Comparison of ENCODE assay signal across 11 cellular contexts in the genomic region with DNA sequence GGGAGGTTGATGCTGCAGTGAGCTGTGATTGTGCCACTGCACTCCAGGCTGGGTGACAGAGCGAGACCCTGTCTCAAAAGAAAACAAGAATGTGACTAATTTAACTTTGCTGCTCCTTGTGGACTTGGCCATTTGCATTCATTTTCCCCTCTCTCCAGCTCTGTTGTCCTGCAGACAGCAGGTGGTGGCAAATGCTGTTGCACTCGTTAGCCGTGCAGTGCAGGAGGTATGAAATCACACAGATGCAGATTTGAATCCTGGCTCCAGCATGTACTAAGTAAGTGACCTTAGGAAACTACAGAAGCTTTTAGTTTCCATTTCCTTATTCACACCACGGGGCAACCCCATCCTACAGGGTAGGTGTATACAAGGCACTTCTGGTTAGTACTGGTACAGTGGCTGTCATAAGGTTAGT. TPM values are rescaled to one million over a fixed set of nuclear protein-coding genes. Genes with fewer than 3 reads are reported as not detected.
DNase-seq lines count a peak whose midpoint lies in the region; ATAC-seq and TF ChIP-seq lines count a peak whose summit lies in the region.
"Had no signal": no experiment of that assay in that cellular context is flagged by ENCODE, and none has a peak within 500 bp of the region (broad histone marks: within the 10 kb centered on the region; RNA-seq: fewer than 3 reads in every experiment).

No MANE protein-coding gene starts in this region.

- no peak overlapping the region for H3K4me2 ChIP-seq in GM23338

- H3K4me1 Mint-ChIP-seq in GM23338 = peaks cover 33% of the 10 kb centered on the region
- H3K4me1 Mint-ChIP-seq in memory B cell = peaks cover 10% of the 10 kb centered on the region
- H3K4me1 Mint-ChIP-seq: central memory CD8-positive, alpha-beta T cell had no signal

- ATAC-seq in GM19023 (IDR thresholded peaks at IDR 0.05; ENCODE audit: unreplicated experiment) = peak; percentile 78
- ATAC-seq in GM23338 = peak; percentile 82
- ATAC-seq in HG03558 (IDR thresholded peaks at IDR 0.05; ENCODE audit: extremely low read depth, unreplicated experiment) = peak; percentile 61
- peak; percentile 70 for ATAC-seq in memory B cell (ENCODE audit: low read depth)
- no peak for ATAC-seq in sciatic nerve

- H3K9me3 ChIP-seq in HAP-1 = no peaks in the 10 kb centered on the region

- H3K36me3 ChIP-seq in GM23338 (ENCODE audit: insufficient read depth) (no peaks in the 10 kb centered on the region), HAP-1 (replicated peaks) (no peaks in the 10 kb centered on the region)

- no peaks in the 10 kb centered on the region; the same call in 1 of the 2 replicates for H3K4me1 ChIP-seq in GM23338 (ENCODE audit: insufficient read depth)
- H3K4me1 ChIP-seq in HAP-1 = peaks cover 2% of the 10 kb centered on the region; the same call in 1 of the 2 replicates

- no peaks in the 10 kb centered on the region for H3F3A ChIP-seq in GM23338 (replicated peaks; ENCODE audit: low read depth)

- in situ Hi-C loops in HAP-1 (cut with MboI; ENCODE audit: low sequenced_read_pairs) = no loop called here

- no peaks in the 10 kb centered on the region for H3K79me2 ChIP-seq in GM23338 (replicated peaks; ENCODE audit: insufficient read depth)

- H3K27ac Mint-ChIP-seq in GM23338 (peak overlapping the region; percentile 92), memory B cell (no peak overlapping the region)

- peak; percentile 35 for DNase-seq in GM23338 (ENCODE audit: low spot score)
- no peak for DNase-seq in memory B cell (ENCODE audit: low spot score in 2 of 2)
- DNase-seq in HAP-1 (ENCODE audit: low spot score in 2 of 2) = no peak
- DNase-seq in sciatic nerve (ENCODE audit: low spot score) = no peak
- DNase-seq in Kasumi-1 (lab: John Stamatoyannopoulos, UW) = no peak
- DNase-seq in SKM-1 (lab: John Stamatoyannopoulos, UW; ENCODE audit: unreplicated experiment) = no peak
- DNase-seq: GF-D8, hippocampal formation had no signal

- H4K20me1 ChIP-seq in GM23338 (replicated peaks; ENCODE audit: insufficient read depth) = no peaks in the 10 kb centered on the region

- TF ChIP-seq CTCF in GM23338 (conservative IDR thresholded peaks at IDR 0.05; ENCODE audit: low read depth in 2 of 2) = no peak

- H3K27ac ChIP-seq in GM23338 (ENCODE audit: low read depth) = peak overlapping the region; percentile 23; the same call in 1 of the 2 replicates

- H3K9me2 ChIP-seq in GM23338 (ENCODE audit: insufficient read depth) = no peaks in the 10 kb centered on the region

- H2AFZ ChIP-seq in GM23338 = no peak overlapping the region

- H3K27me3 ChIP-seq in GM23338 (ENCODE audit: insufficient read depth) (no peaks in the 10 kb centered on the region), HAP-1 (ENCODE audit: low read depth) (no peaks in the 10 kb centered on the region)

- H3K4me3 ChIP-seq in GM23338 (no peak overlapping the region), HAP-1 (no peak overlapping the region)

- H3K27me3 Mint-ChIP-seq in GM23338 (ENCODE audit: insufficient read depth, low read depth, poor library complexity) (peaks cover 3% of the 10 kb centered on the region), memory B cell (no peaks in the 10 kb centered on the region)

- intact Hi-C loops in sciatic nerve (cut with DNase I) = no loop called here

- H3K4me3 Mint-ChIP-seq in GM23338 (no peak overlapping the region), memory B cell (no peak overlapping the region)
- H3K4me3 Mint-ChIP-seq: central memory CD8-positive, alpha-beta T cell had no signal

- H3K36me3 Mint-ChIP-seq in GM23338 (ENCODE audit: low read depth) = no peaks in the 10 kb centered on the region
- H3K36me3 Mint-ChIP-seq in memory B cell = no peaks in the 10 kb centered on the region

- H3K9me3 Mint-ChIP-seq in GM23338 (no peaks in the 10 kb centered on the region), memory B cell (no peaks in the 10 kb centered on the region)
- H3K9me3 Mint-ChIP-seq: central memory CD8-positive, alpha-beta T cell had no signal

TF ChIP-seq in GM23338, 12 proteins besides CTCF, POLR2A, EP300 and RAD21:
- TF ChIP-seq, protein P1, sequence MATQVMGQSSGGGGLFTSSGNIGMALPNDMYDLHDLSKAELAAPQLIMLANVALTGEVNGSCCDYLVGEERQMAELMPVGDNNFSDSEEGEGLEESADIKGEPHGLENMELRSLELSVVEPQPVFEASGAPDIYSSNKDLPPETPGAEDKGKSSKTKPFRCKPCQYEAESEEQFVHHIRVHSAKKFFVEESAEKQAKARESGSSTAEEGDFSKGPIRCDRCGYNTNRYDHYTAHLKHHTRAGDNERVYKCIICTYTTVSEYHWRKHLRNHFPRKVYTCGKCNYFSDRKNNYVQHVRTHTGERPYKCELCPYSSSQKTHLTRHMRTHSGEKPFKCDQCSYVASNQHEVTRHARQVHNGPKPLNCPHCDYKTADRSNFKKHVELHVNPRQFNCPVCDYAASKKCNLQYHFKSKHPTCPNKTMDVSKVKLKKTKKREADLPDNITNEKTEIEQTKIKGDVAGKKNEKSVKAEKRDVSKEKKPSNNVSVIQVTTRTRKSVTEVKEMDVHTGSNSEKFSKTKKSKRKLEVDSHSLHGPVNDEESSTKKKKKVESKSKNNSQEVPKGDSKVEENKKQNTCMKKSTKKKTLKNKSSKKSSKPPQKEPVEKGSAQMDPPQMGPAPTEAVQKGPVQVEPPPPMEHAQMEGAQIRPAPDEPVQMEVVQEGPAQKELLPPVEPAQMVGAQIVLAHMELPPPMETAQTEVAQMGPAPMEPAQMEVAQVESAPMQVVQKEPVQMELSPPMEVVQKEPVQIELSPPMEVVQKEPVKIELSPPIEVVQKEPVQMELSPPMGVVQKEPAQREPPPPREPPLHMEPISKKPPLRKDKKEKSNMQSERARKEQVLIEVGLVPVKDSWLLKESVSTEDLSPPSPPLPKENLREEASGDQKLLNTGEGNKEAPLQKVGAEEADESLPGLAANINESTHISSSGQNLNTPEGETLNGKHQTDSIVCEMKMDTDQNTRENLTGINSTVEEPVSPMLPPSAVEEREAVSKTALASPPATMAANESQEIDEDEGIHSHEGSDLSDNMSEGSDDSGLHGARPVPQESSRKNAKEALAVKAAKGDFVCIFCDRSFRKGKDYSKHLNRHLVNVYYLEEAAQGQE (IDR thresholded peaks at IDR 0.05; ENCODE audit: unreplicated experiment) = no peak
- TF ChIP-seq EZH2 (IDR thresholded peaks at IDR 0.05; ENCODE audit: low read depth, unreplicated experiment) = no peak
- no peak for TF ChIP-seq JUNB (IDR thresholded peaks at IDR 0.05; ENCODE audit: unreplicated experiment)
- TF ChIP-seq ZNF331 (CRISPR knock-in tag; IDR thresholded peaks at IDR 0.05; ENCODE audit: low read depth) = no peak
- no peak for TF ChIP-seq POLR2AphosphoS5 (IDR thresholded peaks at IDR 0.05; ENCODE audit: low read depth)
- TF ChIP-seq ZNF114 (CRISPR knock-in tag; IDR thresholded peaks at IDR 0.05) = no peak
TF ChIP-seq in GM23338: peak in this region for 0.

RNA-seq across cellular contexts. Expression of a gene that starts 9.6 kb away (rescaled TPM):
- total RNA-seq in GM23338 (2014; rRNA removed; shearing (Covaris generic)) = 30.5 and 33.7 TPM in 2 replicates
- polyA plus RNA-seq in GM23338 (2016; fragmentation: Nextera tagmentation; extraction: Ambion mirVana) = 8.6 and 9.2 TPM in 2 replicates
- total RNA-seq in sciatic nerve = 2.4 TPM
